In genomic region chr14:104851896-104852663, GRCh38 we compare ENCODE assay signal across 24 cellular contexts. TPM values are rescaled to one million over a fixed set of nuclear protein-coding genes. Genes with fewer than 3 reads are reported as not detected.
DNase-seq lines count a peak whose midpoint lies in the region; ATAC-seq, FAIRE-seq and TF ChIP-seq lines count a peak whose summit lies in the region.
"Had no signal": no experiment of that assay in that cellular context is flagged by ENCODE, and none has a peak within 500 bp of the region (broad histone marks: within the 10 kb centered on the region; RNA-seq: fewer than 3 reads in every experiment).

No MANE protein-coding gene starts in this region.

- no peak overlapping the region; the same call in 1 of the 2 replicates for H4K8ac ChIP-seq in H1 (ENCODE audit: extremely low read depth, insufficient read depth, low read length)

- peak; percentile 53 for DNase-seq in DMS53 (lab: John Stamatoyannopoulos, UW)
- peak; percentile 29 for DNase-seq in HFFc6
- DNase-seq in H1 (ENCODE audit: low read depth in 1 of 2, low spot score in 2 of 2) = no peak
- no peak for DNase-seq in lower lobe of right lung
- no peak for DNase-seq in caudate nucleus (lab: John Stamatoyannopoulos, UW)
- DNase-seq in BE2C = no peak
- DNase-seq: activated CD8-positive, alpha-beta memory T cell treated with anti-CD3 and anti-CD28 coated beads, Interleukin-2, amount 50 U/mL, for 48 hours; activated gamma-delta T cell treated with Interleukin-2 at 50 U/mL for 16 hours; brain microvascular endothelial cell; immature natural killer cell; NCI-H1048; NCI-H2081 treated with DMSO at 0.1 percent for 48 hours; small intestine had no signal

- no peak overlapping the region for H3K23ac ChIP-seq in H1 (ENCODE audit: insufficient read length)

- TF ChIP-seq EP300 in H1 (IDR thresholded peaks at IDR 0.05; ENCODE audit: borderline replicate concordance in 1 of 2, low read depth in 2 of 2, low read length in 2 of 2) = no peak

- H3K79me1 ChIP-seq in H1 (ENCODE audit: low read depth, low read length) = no peaks in the 10 kb centered on the region

- H3K9me3 ChIP-seq in H1 (ENCODE audit: insufficient read depth in 2 of 2, low read depth in 1 of 2, low read length in 1 of 2) (no peaks in the 10 kb centered on the region), lower lobe of right lung (no peaks in the 10 kb centered on the region), BE2C (no peaks in the 10 kb centered on the region)
- H3K9me3 ChIP-seq: suprapubic skin, vagina had no signal

- no peak overlapping the region for H2BK120ac ChIP-seq in H1 (replicated peaks; ENCODE audit: low read depth, low read length)

- FAIRE-seq in H1 (lab: Jason Lieb, UNC) = no peak
- FAIRE-seq: G401.6, small intestine had no signal

- POLR2A ChIA-PET in H1 (lab: Charles Lee; ENCODE audit: partially characterized antibody) = interaction anchor here (1.0 to 2.9 kb wide), 4 partner anchors 8 to 83 kb away, joined by 4 to 35 read pairs (median 18); partner anchors contain the start of gene CEP170B

- no peak overlapping the region for H3K4ac ChIP-seq in H1 (replicated peaks; ENCODE audit: insufficient read length, low read depth, low read length)

- H3K9me3 Mint-ChIP-seq in HFFc6 = no peaks in the 10 kb centered on the region
- H3K9me3 Mint-ChIP-seq: stimulated activated memory B cell treated with anti-CD40 and anti-IgM and Interleukin-4, amounts not matched to agents 10 μg/mL and 1 μg/mL and 100 μg/mL, for 72 hours; WTC11 had no signal

- TF ChIP-seq RAD21 in H1 (IDR thresholded peaks at IDR 0.05 in 1 of 2, conservative IDR thresholded peaks at IDR 0.05 in 1 of 2; ENCODE audit: low read depth in 2 of 2, low read length in 2 of 2) = no peak

- peak overlapping the region; percentile 72 for H2BK15ac ChIP-seq in H1 (ENCODE audit: low read length)

- H4K20me1 ChIP-seq in H1 (replicated peaks in 1 of 2; ENCODE audit: control insufficient read depth in 1 of 2, insufficient read depth in 2 of 2, low read length in 2 of 2) = peaks cover 3 to 5% of the 10 kb centered on the region in 2 experiments

- intact Hi-C loops in lower lobe of right lung (cut with DNase I) = no loop called here

- H3K4me2 ChIP-seq in H1 (ENCODE audit: insufficient read depth in 1 of 2, low read depth in 2 of 2, low read length in 2 of 2) = no peak overlapping the region

- H3K9ac ChIP-seq in H1 (replicated peaks in 1 of 4; ENCODE audit: extremely low read depth in 1 of 4, low read depth in 3 of 4, low read length in 3 of 4) = no peak overlapping the region; a peak in 1 of 7 replicates

- H2AFZ ChIP-seq in H1 (ENCODE audit: low read length) = no peak overlapping the region

- H3K23me2 ChIP-seq in H1 (ENCODE audit: low read depth, low read length) = no peaks in the 10 kb centered on the region; the same call in 1 of the 2 replicates

- H3K27me3 Mint-ChIP-seq in HFFc6 (ENCODE audit: insufficient read depth) = peaks cover 45% of the 10 kb centered on the region

- peak overlapping the region; percentile 20; the same call in 1 of the 2 replicates for H2AK5ac ChIP-seq in H1 (ENCODE audit: low read depth, low read length)

- no peak overlapping the region for H2BK5ac ChIP-seq in H1 (ENCODE audit: low read depth, low read length)

- CTCF ChIA-PET in H1 (lab: Charles Lee; ENCODE audit: partially characterized antibody) = interaction anchor here (0.6 to 2.8 kb wide), 4 partner anchors 18 to 1064 kb away, joined by 3 to 9 read pairs (median 4); no protein-coding TSS in a partner anchor

- H2BK20ac ChIP-seq in H1 (ENCODE audit: low read length) = no peak overlapping the region

- ATAC-seq in lower lobe of right lung = peak; percentile 32 to 36
- ATAC-seq in HG03025 (IDR thresholded peaks at IDR 0.05; ENCODE audit: low FRiP score, unreplicated experiment) = no peak
- ATAC-seq in GM21723 (IDR thresholded peaks at IDR 0.05; ENCODE audit: unreplicated experiment) = no peak
- ATAC-seq: Panc1; stimulated activated memory B cell treated with anti-CD40 and anti-IgM and Interleukin-4, amounts not matched to agents 10 μg/mL and 1 μg/mL and 100 μg/mL, for 72 hours; WTC11 had no signal

- WGBS in H1 (ENCODE audit: extremely low coverage in 1 of 2, insufficient coverage in 1 of 2, insufficient read length in 1 of 2, insufficient replicate concordance in 2 of 2, low coverage in 1 of 2, low lambda C conversion rate in 2 of 2, missing lambda C conversion rate in 1 of 2), 2 experiments = 83% methylated on average over 23 of the region's 23 CpGs; no CpG with 5 or more reads in 1 of the 2 experiments

- H3K27me3 ChIP-seq in H1 (replicated peaks in 1 of 4; ENCODE audit: control insufficient read depth in 3 of 4, extremely low read depth in 1 of 4, insufficient read depth in 3 of 4, low read length in 3 of 4) (peaks cover 0 to 2% (median 0%) of the 10 kb centered on the region in 4 experiments; a peak in 3 of 7 replicates), lower lobe of right lung (ENCODE audit: low read depth) (peaks cover 23% of the 10 kb centered on the region), BE2C (peaks cover 25% of the 10 kb centered on the region)
- H3K27me3 ChIP-seq: vagina had no signal

- no peak overlapping the region for H3K4me3 Mint-ChIP-seq in HFFc6
- H3K4me3 Mint-ChIP-seq: immature natural killer cell; stimulated activated memory B cell treated with anti-CD40 and anti-IgM and Interleukin-4, amounts not matched to agents 10 μg/mL and 1 μg/mL and 100 μg/mL, for 72 hours; WTC11 had no signal

- H3K14ac ChIP-seq in H1 (ENCODE audit: insufficient read length) = no peak overlapping the region

- H3K4me1 ChIP-seq in H1 (replicated peaks in 1 of 4; ENCODE audit: control insufficient read depth in 3 of 4, insufficient read depth in 4 of 4, low read length in 3 of 4) (peaks cover 0 to 13% (median 5%) of the 10 kb centered on the region in 4 experiments; a peak in 3 of 7 replicates), lower lobe of right lung (no peaks in the 10 kb centered on the region), BE2C (no peaks in the 10 kb centered on the region)
- H3K4me1 ChIP-seq: suprapubic skin, vagina had no signal

- no peak overlapping the region for H3K18ac ChIP-seq in H1 (ENCODE audit: extremely low read depth, low read length)

- H2BK12ac ChIP-seq in H1 (ENCODE audit: low read depth, low read length) = no peak overlapping the region

- H3K27ac Mint-ChIP-seq in HFFc6 = no peak overlapping the region
- H3K27ac Mint-ChIP-seq: immature natural killer cell; stimulated activated memory B cell treated with anti-CD40 and anti-IgM and Interleukin-4, amounts not matched to agents 10 μg/mL and 1 μg/mL and 100 μg/mL, for 72 hours; WTC11 had no signal

- no peaks in the 10 kb centered on the region for H3K36me3 Mint-ChIP-seq in HFFc6 (ENCODE audit: low read depth)
- H3K36me3 Mint-ChIP-seq: immature natural killer cell; stimulated activated memory B cell treated with anti-CD40 and anti-IgM and Interleukin-4, amounts not matched to agents 10 μg/mL and 1 μg/mL and 100 μg/mL, for 72 hours had no signal

- no peak overlapping the region for H4K5ac ChIP-seq in H1 (ENCODE audit: insufficient read length, low read depth, low read length)

- H4K91ac ChIP-seq in H1 (replicated peaks; ENCODE audit: insufficient read length, low read length) = no peak overlapping the region

- no peaks in the 10 kb centered on the region for H3K36me3 ChIP-seq in H1 (ENCODE audit: control insufficient read depth in 2 of 4, insufficient read depth in 4 of 4, low read length in 3 of 4)
- no peaks in the 10 kb centered on the region for H3K36me3 ChIP-seq in lower lobe of right lung
- H3K36me3 ChIP-seq in BE2C = no peaks in the 10 kb centered on the region
- H3K36me3 ChIP-seq: brain microvascular endothelial cell, suprapubic skin, vagina had no signal

- no peak for TF ChIP-seq POLR2A in H1 (IDR thresholded peaks at IDR 0.05; ENCODE audit: control extremely low read depth in 1 of 2, low read depth in 2 of 2, low read length in 2 of 2)

- peaks cover 5% of the 10 kb centered on the region for H3K4me1 Mint-ChIP-seq in HFFc6 (ENCODE audit: low read depth)
- H3K4me1 Mint-ChIP-seq: immature natural killer cell; stimulated activated memory B cell treated with anti-CD40 and anti-IgM and Interleukin-4, amounts not matched to agents 10 μg/mL and 1 μg/mL and 100 μg/mL, for 72 hours had no signal

- H3K4me3 ChIP-seq in H1 (ENCODE audit: extremely low read depth in 1 of 4, insufficient read depth in 2 of 4, low read depth in 3 of 4, low read length in 4 of 4) (no peak overlapping the region), lower lobe of right lung (no peak overlapping the region), BE2C (ENCODE audit: low read depth, low read length) (no peak overlapping the region)
- H3K4me3 ChIP-seq: coronary artery, SK-N-MC, suprapubic skin, vagina had no signal

- H3K27ac ChIP-seq in H1 (ENCODE audit: low read depth, low read length) (no peak overlapping the region), lower lobe of right lung (no peak overlapping the region), caudate nucleus (ENCODE audit: low read depth, low read length) (no peak overlapping the region)
- H3K27ac ChIP-seq: brain microvascular endothelial cell, coronary artery, SK-N-MC, suprapubic skin, vagina had no signal

- H3K79me2 ChIP-seq in H1 (ENCODE audit: control insufficient read depth in 1 of 2, insufficient read depth in 2 of 2, low read length in 2 of 2) = no peaks in the 10 kb centered on the region

- no peak overlapping the region for H3K56ac ChIP-seq in H1 (replicated peaks; ENCODE audit: insufficient read length, low read depth, low read length)

- no peak for TF ChIP-seq CTCF in HFFc6 (IDR thresholded peaks at IDR 0.05)
- TF ChIP-seq CTCF in H1 (IDR thresholded peaks at IDR 0.05; ENCODE audit: control extremely low read depth in 1 of 3, insufficient read depth in 1 of 3, low read depth in 1 of 3, low read length in 3 of 3) = no peak
- TF ChIP-seq CTCF in lower lobe of right lung (IDR thresholded peaks at IDR 0.05) = no peak
- no peak for TF ChIP-seq CTCF in BE2C (IDR thresholded peaks at IDR 0.05; ENCODE audit: low read depth, low read length)

RNA-seq across cellular contexts. Expression of gene CEP170B, which starts 13.0 kb away (rescaled TPM):
- 10 to 100 TPM; 29.9 to 34.9 (median 32.0) TPM for total RNA-seq in HFFc6 (2021; fragmentation: NEBNext Ultra II Directional; extraction: Animal tissue kit (Norgen Biotek cat#: 25700))
- 32.3 and 33.8 TPM in 2 replicates for total RNA-seq in H1 (2021; fragmentation: NEBNext Ultra II Directional; extraction: Animal tissue kit (Norgen Biotek cat#: 25700))
- 9.1 and 15.2 TPM in 2 replicates for polyA plus RNA-seq in H1 (2011; rRNA removed)
- 9.4 TPM for polyA plus RNA-seq in H1 (2011; cell fraction: cytosol; rRNA removed)
- 34.9 TPM for polyA plus RNA-seq in H1 (2011; cell fraction: nucleus; rRNA removed)
- polyA plus RNA-seq in H1 (2012, experiment 1 of 2) = 14.3 to 23.9 TPM (median 20.7 TPM) in 4 replicates
- polyA plus RNA-seq in H1 (2012, experiment 2 of 2) = 13.0 TPM
- polyA plus RNA-seq in H1 (2013, experiment 1 of 2) = 17.1 TPM
- 16.2 TPM for polyA plus RNA-seq in H1 (2013, experiment 2 of 2)
- 4.7 and 5.7 TPM in 2 replicates for polyA minus RNA-seq in H1 (2011; rRNA and poly(A)+ RNA removed)
- 11.5 TPM for polyA minus RNA-seq in H1 (2011; cell fraction: cytosol; rRNA and poly(A)+ RNA removed)
- polyA minus RNA-seq in H1 (2011; cell fraction: nucleus; rRNA and poly(A)+ RNA removed) = 11.6 TPM
- 24.7 TPM for total RNA-seq in lower lobe of right lung
- polyA plus RNA-seq in BE2C (2012; ENCODE audit: insufficient read depth, insufficient read length, low read depth) = 3.4 TPM
- polyA plus RNA-seq: immature natural killer cell had no signal

RNA-seq across cellular contexts. Expression of gene ZBTB42, which starts 51.2 kb away (rescaled TPM):
- 1 to 10 TPM; 1.3 to 1.8 (median 1.5) TPM for total RNA-seq in HFFc6 (2021; fragmentation: NEBNext Ultra II Directional; extraction: Animal tissue kit (Norgen Biotek cat#: 25700))
- 2.8 and 2.9 TPM in 2 replicates for total RNA-seq in H1 (2021; fragmentation: NEBNext Ultra II Directional; extraction: Animal tissue kit (Norgen Biotek cat#: 25700))
- 3.1 and 3.7 TPM in 2 replicates for polyA plus RNA-seq in H1 (2011; rRNA removed)
- 2.5 TPM for polyA plus RNA-seq in H1 (2011; cell fraction: cytosol; rRNA removed)
- 4.0 TPM for polyA plus RNA-seq in H1 (2011; cell fraction: nucleus; rRNA removed)
- 1.5 to 3.3 TPM (median 2.9 TPM) in 4 replicates for polyA plus RNA-seq in H1 (2012, experiment 1 of 2)
- 2.3 TPM for polyA plus RNA-seq in H1 (2012, experiment 2 of 2)
- polyA plus RNA-seq in H1 (2013, experiment 1 of 2) = 1.2 TPM
- polyA plus RNA-seq in H1 (2013, experiment 2 of 2) = 1.2 TPM
- polyA minus RNA-seq in H1 (2011; rRNA and poly(A)+ RNA removed) = 3.4 and 4.0 TPM in 2 replicates
- 2.7 TPM for polyA minus RNA-seq in H1 (2011; cell fraction: cytosol; rRNA and poly(A)+ RNA removed)
- polyA minus RNA-seq in H1 (2011; cell fraction: nucleus; rRNA and poly(A)+ RNA removed) = 7.3 TPM
- 13.1 TPM for total RNA-seq in lower lobe of right lung
- 3.3 TPM for polyA plus RNA-seq in BE2C (2012; ENCODE audit: insufficient read depth, insufficient read length, low read depth)
- polyA plus RNA-seq: neural cell had no signal

RNA-seq across cellular contexts. Expression of gene AKT1, which starts 56.5 kb away (rescaled TPM):
- total RNA-seq in HFFc6 (2021; fragmentation: NEBNext Ultra II Directional; extraction: Animal tissue kit (Norgen Biotek cat#: 25700)) = 100 to 1,000 TPM; 164 to 191 (median 173) TPM
- total RNA-seq in H1 (2021; fragmentation: NEBNext Ultra II Directional; extraction: Animal tissue kit (Norgen Biotek cat#: 25700)) = 62.1 and 71.5 TPM in 2 replicates
- 68.1 and 89.8 TPM in 2 replicates for polyA plus RNA-seq in H1 (2011; rRNA removed)
- 86.7 TPM for polyA plus RNA-seq in H1 (2011; cell fraction: cytosol; rRNA removed)
- 135 TPM for polyA plus RNA-seq in H1 (2011; cell fraction: nucleus; rRNA removed)
- 53.7 to 73.1 TPM (median 68.0 TPM) in 4 replicates for polyA plus RNA-seq in H1 (2012, experiment 1 of 2)
- polyA plus RNA-seq in H1 (2012, experiment 2 of 2) = 53.5 TPM
- 44.6 TPM for polyA plus RNA-seq in H1 (2013, experiment 1 of 2)
- polyA plus RNA-seq in H1 (2013, experiment 2 of 2) = 45.6 TPM
- 43.3 and 54.9 TPM in 2 replicates for polyA minus RNA-seq in H1 (2011; rRNA and poly(A)+ RNA removed)
- 46.9 TPM for polyA minus RNA-seq in H1 (2011; cell fraction: cytosol; rRNA and poly(A)+ RNA removed)
- 28.2 TPM for polyA minus RNA-seq in H1 (2011; cell fraction: nucleus; rRNA and poly(A)+ RNA removed)
- 154 TPM for total RNA-seq in lower lobe of right lung
- polyA plus RNA-seq in BE2C (2012; ENCODE audit: insufficient read depth, insufficient read length, low read depth) = 185 TPM

Comparison
In these comparisons a context has a peak if more than half of its experiments do, and no peak if none do; other contexts are left out.
1. DNase-seq: peak in DMS53 (single experiment) and HFFc6 (single experiment); none in H1 (0 of 2), lower lobe of right lung (single experiment), caudate nucleus (0 of 61) and BE2C (single experiment).
2. ATAC-seq: peak in lower lobe of right lung (2 of 2); none in HG03025 (single experiment) and GM21723 (single experiment).